13 cellular contexts compared by ENCODE assay signal in genomic region chr7:133364959-133365680, GRCh38.
DNase-seq lines count a peak whose midpoint lies in the region; ATAC-seq and TF ChIP-seq lines count a peak whose summit lies in the region.
"Had no signal": no experiment of that assay in that cellular context is flagged by ENCODE, and none has a peak within 500 bp of the region (broad histone marks: within the 10 kb centered on the region; RNA-seq: fewer than 3 reads in every experiment).

No MANE protein-coding gene starts in this region.

- H3K27me3 ChIP-seq in mesendoderm (ENCODE audit: insufficient read depth, low read length, poor library complexity): no peaks in the 10 kb centered on the region
- H3K27me3 ChIP-seq: spleen had no signal

- no peak overlapping the region for H2BK5ac ChIP-seq in mesendoderm (ENCODE audit: low read length)

- no peak for ATAC-seq in GM21367 (IDR thresholded peaks at IDR 0.05; ENCODE audit: unreplicated experiment)
- ATAC-seq: activated CD4-positive, alpha-beta T cell treated with anti-CD3 and anti-CD28 coated beads for 36 hours; stimulated activated naive B cell treated with anti-CD40 and anti-IgM and Interleukin-4, amounts not matched to agents 10 μg/mL and 1 μg/mL and 100 μg/mL, for 72 hours had no signal

- H3K23ac ChIP-seq in mesendoderm (ENCODE audit: low read length): no peak overlapping the region

- H2BK120ac ChIP-seq in mesendoderm (ENCODE audit: low read depth, low read length): no peak overlapping the region

- no peak overlapping the region for H4K5ac ChIP-seq in mesendoderm (ENCODE audit: low read length)

- no CpG with 5 or more reads among the region's 3 CpGs for WGBS in mesendoderm (ENCODE audit: extremely low coverage, insufficient coverage, low lambda C conversion rate)

- H3K4ac ChIP-seq in mesendoderm (ENCODE audit: low read depth, low read length): no peak overlapping the region

- H3K18ac ChIP-seq in mesendoderm (ENCODE audit: low read length): peak overlapping the region; percentile 39

- H3K56ac ChIP-seq in mesendoderm (ENCODE audit: low read length): no peak overlapping the region

- H3K36me3 ChIP-seq in mesendoderm (ENCODE audit: control insufficient read depth, insufficient read depth, low read length): no peaks in the 10 kb centered on the region

- H3K4me1 ChIP-seq in mesendoderm (ENCODE audit: control insufficient read depth, low read depth, low read length): peaks cover 15% of the 10 kb centered on the region

- no peak overlapping the region for H2AK5ac ChIP-seq in mesendoderm (ENCODE audit: low read length)

- H3K9ac ChIP-seq in mesendoderm (ENCODE audit: low read length): no peak overlapping the region

- no peak overlapping the region for H2BK15ac ChIP-seq in mesendoderm (replicated peaks; ENCODE audit: low read depth)

- H3K4me2 ChIP-seq in mesendoderm (ENCODE audit: low read length): no peak overlapping the region

- H3K79me2 ChIP-seq in mesendoderm (ENCODE audit: control insufficient read depth, insufficient read depth, low read length): no peaks in the 10 kb centered on the region

- TF ChIP-seq CTCF in AG10803 (conservative IDR thresholded peaks at IDR 0.05; ENCODE audit: low read length) (no peak), choroid plexus epithelial cell (conservative IDR thresholded peaks at IDR 0.05; ENCODE audit: low read depth, low read length) (no peak)

- DNase-seq in AG10803 (ENCODE audit: low read depth) (peak; percentile 42), LHCN-M2 (ENCODE audit: low read depth) (peak; percentile 59), choroid plexus epithelial cell (ENCODE audit: low read depth) (peak; percentile 66), mesendoderm (no peak), NCI-H1436 treated with DMSO at 0.1 percent for 48 hours (lab: John Stamatoyannopoulos, UW) (no peak), NCI-H2171 treated with DMSO at 0.1 percent for 48 hours (lab: John Stamatoyannopoulos, UW) (no peak)
- no peak for DNase-seq in activated naive CD4-positive, alpha-beta T cell treated with anti-CD3 and anti-CD28 coated beads, Interleukin-2, amount 50 U/mL, for 16 hours
- DNase-seq: activated CD4-positive, alpha-beta T cell treated with anti-CD3 and anti-CD28 coated beads for 36 hours; activated naive CD4-positive, alpha-beta T cell; CD4-positive, alpha-beta T cell; spleen; stimulated activated naive B cell treated with anti-CD40 and anti-IgM and Interleukin-4, amounts not matched to agents 10 μg/mL and 1 μg/mL and 100 μg/mL, for 72 hours had no signal

- H3K79me1 ChIP-seq in mesendoderm (ENCODE audit: low read length): no peaks in the 10 kb centered on the region

- no peak overlapping the region for H3K4me3 ChIP-seq in AG10803 (ENCODE audit: low read length)
- no peak overlapping the region for H3K4me3 ChIP-seq in choroid plexus epithelial cell (ENCODE audit: low read depth, low read length)
- no peak overlapping the region for H3K4me3 ChIP-seq in mesendoderm (ENCODE audit: low read length)
- H3K4me3 ChIP-seq: spleen had no signal

- no peak overlapping the region for H3K27ac ChIP-seq in mesendoderm (ENCODE audit: low read depth, low read length)

- no peak overlapping the region for H4K8ac ChIP-seq in mesendoderm (ENCODE audit: low read depth, low read length)

Comparison
In these comparisons a context has a peak if more than half of its experiments do, and no peak if none do; other contexts are left out.
1. DNase-seq: peak in AG10803 (single experiment), LHCN-M2 (single experiment) and choroid plexus epithelial cell (single experiment); none in mesendoderm (single experiment), activated naive CD4-positive, alpha-beta T cell treated with anti-CD3 and anti-CD28 coated beads, Interleukin-2, amount 50 U/mL, for 16 hours (single experiment), NCI-H1436 treated with DMSO at 0.1 percent for 48 hours (single experiment) and NCI-H2171 treated with DMSO at 0.1 percent for 48 hours (single experiment).